In genomic region chr1:76640092-76640491, GRCh38 we compare ENCODE assay signal across 19 cellular contexts.
DNase-seq lines count a peak whose midpoint lies in the region; ATAC-seq and TF ChIP-seq lines count a peak whose summit lies in the region.
"Had no signal": no experiment of that assay in that cellular context is flagged by ENCODE, and none has a peak within 500 bp of the region (broad histone marks: within the 10 kb centered on the region; RNA-seq: fewer than 3 reads in every experiment).

No MANE protein-coding gene starts in this region.

- no peak overlapping the region for H3K4me3 ChIP-seq in fibroblast of villous mesenchyme (ENCODE audit: low read depth, low read length)
- H3K4me3 ChIP-seq: BLaER1, prostate gland, spleen, suprapubic skin had no signal

- H3K4me3 Mint-ChIP-seq in activated CD8-positive, alpha-beta T cell treated with anti-CD3 and anti-CD28 coated beads, Interleukin-2, amount 10 ng/mL, durations not matched to agents 7 days and 5 days: no peak overlapping the region
- H3K4me3 Mint-ChIP-seq in activated naive CD8-positive, alpha-beta T cell treated with anti-CD3 and anti-CD28 coated beads for 36 hours: no peak overlapping the region
- H3K4me3 Mint-ChIP-seq: activated naive CD8-positive, alpha-beta T cell; WTC11 had no signal

- no peak for ATAC-seq in HG03045 (IDR thresholded peaks at IDR 0.05; ENCODE audit: unreplicated experiment)
- no peak for ATAC-seq in activated CD8-positive, alpha-beta T cell treated with anti-CD3 and anti-CD28 coated beads, Interleukin-2, amount 10 ng/mL, durations not matched to agents 7 days and 5 days
- ATAC-seq: HepG2, WTC11 had no signal

- no peaks in the 10 kb centered on the region for H3K9me3 Mint-ChIP-seq in activated CD8-positive, alpha-beta T cell treated with anti-CD3 and anti-CD28 coated beads, Interleukin-2, amount 10 ng/mL, durations not matched to agents 7 days and 5 days (ENCODE audit: insufficient read depth)
- peaks cover 2% of the 10 kb centered on the region for H3K9me3 Mint-ChIP-seq in activated naive CD8-positive, alpha-beta T cell treated with anti-CD3 and anti-CD28 coated beads for 36 hours

- H3K36me3 Mint-ChIP-seq in activated CD8-positive, alpha-beta T cell treated with anti-CD3 and anti-CD28 coated beads, Interleukin-2, amount 10 ng/mL, durations not matched to agents 7 days and 5 days (ENCODE audit: low read depth): no peaks in the 10 kb centered on the region
- H3K36me3 Mint-ChIP-seq in activated naive CD8-positive, alpha-beta T cell treated with anti-CD3 and anti-CD28 coated beads for 36 hours: no peaks in the 10 kb centered on the region
- H3K36me3 Mint-ChIP-seq: WTC11 had no signal

- DNase-seq in EL (peak; percentile 20), LHCN-M2 (ENCODE audit: low read depth) (peak; percentile 9), amniotic stem cell (lab: John Stamatoyannopoulos, UW) (peak; percentile 3), fibroblast of villous mesenchyme (ENCODE audit: low read depth) (peak; percentile 44), cerebellum (ENCODE audit: low spot score) (no peak)
- DNase-seq in activated CD8-positive, alpha-beta T cell treated with anti-CD3 and anti-CD28 coated beads, Interleukin-2, amount 10 ng/mL, durations not matched to agents 7 days and 5 days: no peak
- DNase-seq in activated naive CD8-positive, alpha-beta T cell treated with anti-CD3 and anti-CD28 coated beads for 36 hours: no peak
- DNase-seq: hippocampal formation, NCI-H187 treated with DMSO at 0.1 percent for 48 hours, Right ventricle myocardium superior, spleen, T-helper 1 cell had no signal

- no peak for TF ChIP-seq CTCF in fibroblast of villous mesenchyme (IDR thresholded peaks at IDR 0.05; ENCODE audit: insufficient read depth, low read depth, low read length)

- no peaks in the 10 kb centered on the region for H3K4me1 Mint-ChIP-seq in activated CD8-positive, alpha-beta T cell treated with anti-CD3 and anti-CD28 coated beads, Interleukin-2, amount 10 ng/mL, durations not matched to agents 7 days and 5 days (ENCODE audit: low read depth)
- peaks cover 2% of the 10 kb centered on the region for H3K4me1 Mint-ChIP-seq in activated naive CD8-positive, alpha-beta T cell treated with anti-CD3 and anti-CD28 coated beads for 36 hours
- H3K4me1 Mint-ChIP-seq: WTC11 had no signal

- no peaks in the 10 kb centered on the region for H3K27me3 Mint-ChIP-seq in activated CD8-positive, alpha-beta T cell treated with anti-CD3 and anti-CD28 coated beads, Interleukin-2, amount 10 ng/mL, durations not matched to agents 7 days and 5 days (ENCODE audit: low read depth)
- no peaks in the 10 kb centered on the region for H3K27me3 Mint-ChIP-seq in activated naive CD8-positive, alpha-beta T cell treated with anti-CD3 and anti-CD28 coated beads for 36 hours
- H3K27me3 Mint-ChIP-seq: activated naive CD8-positive, alpha-beta T cell had no signal

- POLR2A ChIA-PET in activated CD8-positive, alpha-beta T cell treated with anti-CD3 and anti-CD28 coated beads, Interleukin-2, amount 10 ng/mL, durations not matched to agents 7 days and 5 days (lab: Charles Lee): no interaction called here

- CTCF ChIA-PET in activated CD8-positive, alpha-beta T cell treated with anti-CD3 and anti-CD28 coated beads, Interleukin-2, amount 10 ng/mL, durations not matched to agents 7 days and 5 days (lab: Charles Lee): no interaction called here

- H3K27ac Mint-ChIP-seq in activated CD8-positive, alpha-beta T cell treated with anti-CD3 and anti-CD28 coated beads, Interleukin-2, amount 10 ng/mL, durations not matched to agents 7 days and 5 days: no peak overlapping the region
- no peak overlapping the region for H3K27ac Mint-ChIP-seq in activated naive CD8-positive, alpha-beta T cell treated with anti-CD3 and anti-CD28 coated beads for 36 hours
- H3K27ac Mint-ChIP-seq: activated naive CD8-positive, alpha-beta T cell; WTC11 had no signal

Comparison
In these comparisons a context has a peak if more than half of its experiments do, and no peak if none do; other contexts are left out.
1. DNase-seq: peak in EL (single experiment), LHCN-M2 (single experiment), amniotic stem cell (single experiment) and fibroblast of villous mesenchyme (single experiment); none in cerebellum (single experiment), activated CD8-positive, alpha-beta T cell treated with anti-CD3 and anti-CD28 coated beads, Interleukin-2, amount 10 ng/mL, durations not matched to agents 7 days and 5 days (single experiment) and activated naive CD8-positive, alpha-beta T cell treated with anti-CD3 and anti-CD28 coated beads for 36 hours (single experiment).